ENCODE assay signal across 11 cellular contexts in genomic region chr1:14850563-14850962, GRCh38.
DNase-seq lines count a peak whose midpoint lies in the region; ATAC-seq and TF ChIP-seq lines count a peak whose summit lies in the region.
"Had no signal": no experiment of that assay in that cellular context is flagged by ENCODE, and none has a peak within 500 bp of the region (broad histone marks: within the 10 kb centered on the region; RNA-seq: fewer than 3 reads in every experiment).

No MANE protein-coding gene starts in this region.

- H3K36me3 ChIP-seq in MM.1S (replicated peaks; ENCODE audit: insufficient read depth, low read length): no peaks in the 10 kb centered on the region

- H3K27ac ChIP-seq in MM.1S (ENCODE audit: low read length): no peak overlapping the region

- H3K79me2 ChIP-seq in MM.1S (ENCODE audit: low read length): no peaks in the 10 kb centered on the region

- H3K36me3 Mint-ChIP-seq in WTC11 (no peaks in the 10 kb centered on the region), neural crest cell (ENCODE audit: low read depth) (no peaks in the 10 kb centered on the region)
- no peaks in the 10 kb centered on the region for H3K36me3 Mint-ChIP-seq in activated T-cell treated with anti-CD3 and anti-CD28 coated beads, Interleukin-2, amount 50 U/mL, for 24 hours (ENCODE audit: low read depth)
- H3K36me3 Mint-ChIP-seq: natural killer cell had no signal

- H3K27me3 Mint-ChIP-seq in WTC11 (ENCODE audit: low read depth) (no peaks in the 10 kb centered on the region), neural crest cell (ENCODE audit: low read depth) (no peaks in the 10 kb centered on the region)
- H3K27me3 Mint-ChIP-seq in activated T-cell treated with anti-CD3 and anti-CD28 coated beads, Interleukin-2, amount 50 U/mL, for 24 hours: peaks cover 4% of the 10 kb centered on the region

- no peaks in the 10 kb centered on the region for H3K27me3 ChIP-seq in MM.1S (replicated peaks; ENCODE audit: insufficient read depth, low read length)

- no peaks in the 10 kb centered on the region for H3K9me3 ChIP-seq in MM.1S (replicated peaks; ENCODE audit: insufficient read depth, low read length)

- H4K20me1 ChIP-seq in MM.1S (ENCODE audit: insufficient read depth, low read length): no peaks in the 10 kb centered on the region

- H2AFZ ChIP-seq in MM.1S (ENCODE audit: low read length): no peak overlapping the region

- H3K4me3 Mint-ChIP-seq in WTC11 (no peak overlapping the region), neural crest cell (no peak overlapping the region)
- H3K4me3 Mint-ChIP-seq in activated T-cell treated with anti-CD3 and anti-CD28 coated beads, Interleukin-2, amount 50 U/mL, for 24 hours: no peak overlapping the region
- H3K4me3 Mint-ChIP-seq: natural killer cell had no signal

- in situ Hi-C loops in GM13976 (cut with MboI; ENCODE audit: low sequenced_read_pairs, unreplicated experiment): no loop called here

- H3F3A ChIP-seq in MM.1S (ENCODE audit: insufficient read depth, low read length): no peaks in the 10 kb centered on the region

- CTCF ChIA-PET in WTC11 (lab: Charles Lee): interaction anchor here (1.3 kb wide), 1 partner anchor 196 kb away, joined by 3 read pairs; no protein-coding TSS in a partner anchor

- H3K4me1 ChIP-seq in MM.1S (ENCODE audit: low read length): peaks cover 5% of the 10 kb centered on the region

- H3K4me3 ChIP-seq in MM.1S (ENCODE audit: low read length): no peak overlapping the region

- TF ChIP-seq CTCF in MM.1S (IDR thresholded peaks at IDR 0.05; ENCODE audit: low read length) (peak; percentile 72), WTC11 (IDR thresholded peaks at IDR 0.05) (no peak), neural crest cell (conservative IDR thresholded peaks at IDR 0.05) (no peak), omental fat pad (IDR thresholded peaks at IDR 0.05) (no peak), GM13976 (IDR thresholded peaks at IDR 0.05; ENCODE audit: borderline replicate concordance, control extremely low read depth, extremely low read depth, insufficient read depth, missing control alignments) (no peak)

- 0 out of 2 replicates have a peak, but pooled peaks cover 4% of the 10 kb centered on the region for H3K4me1 Mint-ChIP-seq in WTC11
- H3K4me1 Mint-ChIP-seq in neural crest cell: peaks cover 8% of the 10 kb centered on the region
- no peaks in the 10 kb centered on the region for H3K4me1 Mint-ChIP-seq in activated T-cell treated with anti-CD3 and anti-CD28 coated beads, Interleukin-2, amount 50 U/mL, for 24 hours (ENCODE audit: low read depth)
- H3K4me1 Mint-ChIP-seq: natural killer cell had no signal

- ATAC-seq in WTC11: peak; percentile 73
- no peak for ATAC-seq in omental fat pad (ENCODE audit: low FRiP score)

- no peaks in the 10 kb centered on the region for H3K9me2 ChIP-seq in MM.1S (replicated peaks; ENCODE audit: insufficient read depth, low read length)

- H3K9ac ChIP-seq in MM.1S (ENCODE audit: low read length): no peak overlapping the region

- H3K27ac Mint-ChIP-seq in WTC11 (no peak overlapping the region), neural crest cell (ENCODE audit: unreplicated experiment) (peak overlapping the region; percentile 35)
- H3K27ac Mint-ChIP-seq in activated T-cell treated with anti-CD3 and anti-CD28 coated beads, Interleukin-2, amount 50 U/mL, for 24 hours: no peak overlapping the region
- H3K27ac Mint-ChIP-seq: natural killer cell had no signal

- DNase-seq in NCI-H1092 treated with DMSO at 0.1 percent for 48 hours (lab: John Stamatoyannopoulos, UW) (peak; percentile 6), NCI-H1092 (lab: John Stamatoyannopoulos, UW) (no peak), MM.1S (peak; percentile 59), WTC11 (ENCODE audit: low spot score) (peak; percentile 19), neural crest cell (ENCODE audit: low read depth, low spot score) (no peak), omental fat pad (ENCODE audit: low spot score) (no peak), GM13976 (ENCODE audit: low spot score) (no peak)
- no peak for DNase-seq in activated T-cell treated with anti-CD3 and anti-CD28 coated beads, Interleukin-2, amount 50 U/mL, for 24 hours
- DNase-seq: effector memory CD4-positive, alpha-beta T cell; natural killer cell; stimulated activated CD4-positive, alpha-beta T cell treated with anti-CD3 and anti-CD28 coated beads, Interleukin-1b, Interleukin-23, amount 100 ng/mL, for 48 hours had no signal

- H3K9me3 Mint-ChIP-seq in WTC11 (peaks cover 1% of the 10 kb centered on the region), neural crest cell (no peaks in the 10 kb centered on the region)
- no peaks in the 10 kb centered on the region for H3K9me3 Mint-ChIP-seq in activated T-cell treated with anti-CD3 and anti-CD28 coated beads, Interleukin-2, amount 50 U/mL, for 24 hours

- POLR2A ChIA-PET in WTC11 (lab: Charles Lee): no interaction called here

- H3K4me2 ChIP-seq in MM.1S (ENCODE audit: low read depth, low read length): peak overlapping the region; percentile 9; the same call in 1 of the 2 replicates

TF ChIP-seq in WTC11, 78 proteins besides CTCF, POLR2A, EP300 and RAD21:
- TF ChIP-seq CDX4 (CRISPR knock-in tag; IDR thresholded peaks at IDR 0.05; ENCODE audit: borderline replicate concordance) (no peak), SMAD3 (CRISPR knock-in tag; IDR thresholded peaks at IDR 0.05; ENCODE audit: borderline replicate concordance) (no peak), STAT6 (CRISPR knock-in tag; conservative IDR thresholded peaks at IDR 0.05; ENCODE audit: low read depth) (no peak), FOXJ3 (CRISPR knock-in tag; IDR thresholded peaks at IDR 0.05; ENCODE audit: borderline replicate concordance) (no peak), FOXP1 (CRISPR knock-in tag; IDR thresholded peaks at IDR 0.05; ENCODE audit: borderline replicate concordance) (no peak), EMX1 (CRISPR knock-in tag; IDR thresholded peaks at IDR 0.05) (no peak)

Comparison
In these comparisons a context has a peak if more than half of its experiments do, and no peak if none do; other contexts are left out.
1. DNase-seq: peak in NCI-H1092 treated with DMSO at 0.1 percent for 48 hours (single experiment), MM.1S (single experiment) and WTC11 (single experiment); none in NCI-H1092 (single experiment), neural crest cell (single experiment), omental fat pad (single experiment), GM13976 (single experiment) and activated T-cell treated with anti-CD3 and anti-CD28 coated beads, Interleukin-2, amount 50 U/mL, for 24 hours (single experiment).